ENCODE assay signal across 8 cellular contexts in genomic region chr2:88600038-88600465, GRCh38. TPM values are rescaled to one million over a fixed set of nuclear protein-coding genes. Genes with fewer than 3 reads are reported as not detected.
DNase-seq lines count a peak whose midpoint lies in the region; ATAC-seq and TF ChIP-seq lines count a peak whose summit lies in the region.

No MANE protein-coding gene starts in this region.

- no peak overlapping the region for H3K4me3 Mint-ChIP-seq in endodermal cell

- H3K9ac ChIP-seq in endodermal cell (ENCODE audit: extremely low read depth, low read length, poor library complexity, severe bottlenecking): peak overlapping the region; percentile 18

- H3K4me1 Mint-ChIP-seq in endodermal cell: peaks cover 71% of the 10 kb centered on the region

- peaks cover 28% of the 10 kb centered on the region for H3K27me3 ChIP-seq in endodermal cell (ENCODE audit: control insufficient read depth, insufficient read depth, low read length, poor library complexity, severe bottlenecking)
- no peaks in the 10 kb centered on the region for H3K27me3 ChIP-seq in thoracic aorta (replicated peaks; ENCODE audit: insufficient read depth)

- H3K27ac ChIP-seq in endodermal cell (ENCODE audit: low read depth, low read length) (no peak overlapping the region), thoracic aorta (peak overlapping the region; percentile 40 to 52)

- intact Hi-C loops in mucosa of descending colon (cut with DNase I, micrococcal nuclease): no loop called here

- H3K27ac Mint-ChIP-seq in endodermal cell: peak overlapping the region; percentile 80

- H3K27me3 Mint-ChIP-seq in endodermal cell (ENCODE audit: insufficient read depth): peaks cover 8% of the 10 kb centered on the region

- DNase-seq in AG10803 (ENCODE audit: low read depth) (peak; percentile 84), NCI-H2196 (lab: John Stamatoyannopoulos, UW; ENCODE audit: unreplicated experiment) (peak; percentile 51), endodermal cell (peak; percentile 68), mucosa of descending colon (peak in 1 of 3 donors; percentile 67), thoracic aorta (ENCODE audit: low spot score) (no peak)
- peak; percentile 47 for DNase-seq in activated CD4-positive, alpha-beta T cell treated with anti-CD3 and anti-CD28 coated beads for 48 hours

- ATAC-seq in GM18861 (IDR thresholded peaks at IDR 0.05; ENCODE audit: unreplicated experiment) (peak; percentile 97), HG03039 (IDR thresholded peaks at IDR 0.05; ENCODE audit: unreplicated experiment) (peak; percentile 97), mucosa of descending colon (peak; percentile 100), thoracic aorta (ENCODE audit: insufficient number of reproducible peaks, low FRiP score, low read depth) (peak; percentile 81)

- H3K36me3 ChIP-seq in endodermal cell (ENCODE audit: control insufficient read depth, insufficient read depth, low read length) (peaks cover 3% of the 10 kb centered on the region), mucosa of descending colon (ENCODE audit: low read depth) (no peaks in the 10 kb centered on the region), thoracic aorta (no peaks in the 10 kb centered on the region)

- no peaks in the 10 kb centered on the region for H3K9me3 Mint-ChIP-seq in endodermal cell

- H3K9me3 ChIP-seq in endodermal cell (ENCODE audit: control insufficient read depth, low read length) (peaks cover 4% of the 10 kb centered on the region), mucosa of descending colon (no peaks in the 10 kb centered on the region), thoracic aorta (no peaks in the 10 kb centered on the region)

- H3K4me3 ChIP-seq in AG10803 (ENCODE audit: low read length) (no peak overlapping the region), endodermal cell (ENCODE audit: low read length) (no peak overlapping the region), mucosa of descending colon (no peak overlapping the region), thoracic aorta (peak overlapping the region; percentile 1)

- peaks cover 4% of the 10 kb centered on the region for H3K36me3 Mint-ChIP-seq in endodermal cell (ENCODE audit: low read depth)

- WGBS in endodermal cell (ENCODE audit: insufficient coverage in 1 of 2, insufficient read length in 1 of 2), 2 experiments: 41 to 46% methylated on average over 1 to 4 of the region's 4 CpGs

- H3K4me1 ChIP-seq in endodermal cell (ENCODE audit: control insufficient read depth, insufficient read depth, low read length): no peaks in the 10 kb centered on the region
- peaks cover 19% of the 10 kb centered on the region for H3K4me1 ChIP-seq in mucosa of descending colon (ENCODE audit: low read depth)
- peaks cover 28 to 38% of the 10 kb centered on the region in 2 donors for H3K4me1 ChIP-seq in thoracic aorta (ENCODE audit: control insufficient read depth in 1 of 2, low read depth in 2 of 2)

- TF ChIP-seq CTCF in AG10803 (conservative IDR thresholded peaks at IDR 0.05; ENCODE audit: low read length): no peak
- TF ChIP-seq CTCF in endodermal cell (conservative IDR thresholded peaks at IDR 0.05): no peak
- TF ChIP-seq CTCF in mucosa of descending colon (IDR thresholded peaks at IDR 0.05): no peak
- TF ChIP-seq CTCF in thoracic aorta (IDR thresholded peaks at IDR 0.05): no peak

RNA-seq across cellular contexts. Expression of gene EIF2AK3, which starts 27.2 kb away (rescaled TPM):
- total RNA-seq in endodermal cell (10 to 100 TPM; 26.3 to 45.2 TPM), mucosa of descending colon (10 to 100 TPM; 20.4 to 31.6 (median 30.4) TPM), thoracic aorta (10 to 100 TPM; 23.8 to 33.6 TPM)
- polyA plus RNA-seq in endodermal cell (2013, experiment 1 of 2): 17.9 TPM
- polyA plus RNA-seq in endodermal cell (2013, experiment 2 of 2): 20.4 TPM
